In genomic region chr1:77303387-77303786, GRCh38 we compare ENCODE assay signal across 26 cellular contexts.
"Had no signal": no experiment of that assay in that cellular context is flagged by ENCODE, and none has a peak within 500 bp of the region (broad histone marks: within the 10 kb centered on the region; RNA-seq: fewer than 3 reads in every experiment).

No MANE protein-coding gene starts in this region.

- H3K9me3 ChIP-seq: neutrophil, thoracic aorta had no signal

- H3K36me3 ChIP-seq: brain microvascular endothelial cell, neutrophil, thoracic aorta had no signal

- FAIRE-seq: astrocyte, keratinocyte, urothelium cell line had no signal

- H3K36me3 Mint-ChIP-seq: WTC11 had no signal

- ATAC-seq: activated naive CD4-positive, alpha-beta T cell treated with anti-CD3 and anti-CD28 coated beads, Interleukin-2, amount 50 U/mL, for 72 hours; effector memory CD8-positive, alpha-beta T cell; left colon; sciatic nerve; stimulated activated naive CD8-positive, alpha-beta T cell treated with anti-CD3 and anti-CD28 coated beads, Interleukin-15, Interleukin-2, amounts not matched to agents 100 U/mL and 50 U/mL, for 24 hours; WTC11 had no signal

- H3K9me3 Mint-ChIP-seq: WTC11 had no signal

- H3K27ac Mint-ChIP-seq: effector memory CD8-positive, alpha-beta T cell; nephron progenitor cell; progenitor cell of endocrine pancreas; WTC11 had no signal

- H3K27me3 ChIP-seq: brain microvascular endothelial cell, neutrophil had no signal

- H3K4me1 Mint-ChIP-seq: nephron progenitor cell, WTC11 had no signal

- DNase-seq: activated CD4-positive, alpha-beta T cell treated with anti-CD3 and anti-CD28 coated beads, Interleukin-2, amount 50 U/mL, for 48 hours; activated effector memory CD4-positive, alpha-beta T cell treated with Interleukin-2 at 50 U/mL for 16 hours; amniotic stem cell; brain microvascular endothelial cell; cortex of kidney; effector memory CD8-positive, alpha-beta T cell; erythroblast; head of caudate nucleus; hippocampal formation; left colon; mammary epithelial cell; nephron progenitor cell; stimulated activated CD4-positive, alpha-beta T cell treated with anti-CD3 and anti-CD28 coated beads, Interleukin-12 subunit alpha, Interleukin-12 subunit beta, amount 100 ng/mL, for 4 hours; stimulated activated CD4-positive, alpha-beta T cell treated with anti-CD3 and anti-CD28 coated beads, Interleukin-4, amount 100 ng/mL, for 1 hour; stimulated activated naive CD8-positive, alpha-beta T cell treated with anti-CD3 and anti-CD28 coated beads, Interleukin-15, Interleukin-2, amounts not matched to agents 100 U/mL and 50 U/mL, for 24 hours; trophoblast cell had no signal

- H3K27me3 Mint-ChIP-seq: progenitor cell of endocrine pancreas had no signal

- H3K4me3 Mint-ChIP-seq: effector memory CD8-positive, alpha-beta T cell; nephron progenitor cell; WTC11 had no signal

- H3K27ac ChIP-seq: brain microvascular endothelial cell, neutrophil, skin epidermis, thoracic aorta had no signal

- H3K4me3 ChIP-seq: skin epidermis, thoracic aorta had no signal
